8 cellular contexts compared by ENCODE assay signal in the genomic region with DNA sequence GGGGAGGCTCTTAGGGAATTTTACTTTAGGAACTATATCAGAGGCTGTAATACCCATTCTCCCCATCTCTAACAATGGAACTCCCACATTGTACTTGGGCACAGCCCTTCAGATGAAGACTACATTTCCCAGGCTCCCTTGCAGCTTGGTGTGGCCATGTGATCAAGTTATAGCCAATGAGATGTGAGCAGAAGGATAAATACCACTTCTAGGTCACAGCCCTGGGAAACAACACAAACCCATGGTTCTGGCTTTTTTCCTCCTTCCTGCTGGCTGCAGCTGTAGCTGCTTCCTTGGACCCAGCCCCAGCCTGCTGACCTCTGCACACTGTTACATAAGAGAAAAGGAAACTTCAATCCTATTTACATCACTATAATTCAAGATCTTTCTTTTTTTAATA.
DNase-seq lines count a peak whose midpoint lies in the region; ATAC-seq, FAIRE-seq and TF ChIP-seq lines count a peak whose summit lies in the region.

No MANE protein-coding gene starts in this region.

- no peak overlapping the region for H3K4me3 Mint-ChIP-seq in activated CD8-positive, alpha-beta memory T cell treated with anti-CD3 and anti-CD28 coated beads, Interleukin-2, amount 10 ng/mL, durations not matched to agents 7 days and 5 days
- H3K4me3 Mint-ChIP-seq in stimulated activated naive CD8-positive, alpha-beta T cell treated with anti-CD3 and anti-CD28 coated beads, Interleukin-15, amount 100 ng/mL, for 72 hours: no peak overlapping the region

- TF ChIP-seq CTCF in OCI-LY3 (IDR thresholded peaks at IDR 0.05; ENCODE audit: low read depth, low read length) (no peak), K562 (IDR thresholded peaks at IDR 0.05 in 2 of 3, conservative IDR thresholded peaks at IDR 0.05 in 1 of 3; ENCODE audit: insufficient read depth in 2 of 3, low read depth in 1 of 3, low read length in 3 of 3) (no peak)

- DNase-seq in activated CD8-positive, alpha-beta memory T cell treated with anti-CD3 and anti-CD28 coated beads, Interleukin-2, amount 10 ng/mL, durations not matched to agents 7 days and 5 days: peak; percentile 42
- DNase-seq in activated CD8-positive, alpha-beta memory T cell treated with anti-CD3 and anti-CD28 coated beads, Interleukin-2, amount 50 U/mL, for 4 hours: no peak
- DNase-seq in K562 (ENCODE audit: extremely low read depth in 1 of 4, low spot score in 3 of 4) (peak; percentile 79 to 85 (median 82)), iPS-NIHi7 (ENCODE audit: extremely low spot score) (peak; percentile 66)
- peak in 1 of 2 donors; percentile 43 for DNase-seq in stimulated activated naive CD8-positive, alpha-beta T cell treated with anti-CD3 and anti-CD28 coated beads, Interleukin-15, amount 100 ng/mL, for 72 hours

- H3K27me3 ChIP-seq in OCI-LY3 (ENCODE audit: low read depth, low read length) (no peaks in the 10 kb centered on the region), K562 (ENCODE audit: control insufficient read depth in 2 of 2, insufficient read depth in 2 of 2, low read length in 2 of 2) (no peaks in the 10 kb centered on the region)

- H3K4me1 Mint-ChIP-seq in activated CD8-positive, alpha-beta memory T cell treated with anti-CD3 and anti-CD28 coated beads, Interleukin-2, amount 10 ng/mL, durations not matched to agents 7 days and 5 days: no peaks in the 10 kb centered on the region
- H3K4me1 Mint-ChIP-seq in stimulated activated naive CD8-positive, alpha-beta T cell treated with anti-CD3 and anti-CD28 coated beads, Interleukin-15, amount 100 ng/mL, for 72 hours: peaks cover 25% of the 10 kb centered on the region

- peak; percentile 98 for FAIRE-seq in K562 (lab: Jason Lieb, UNC)

- peak; percentile 53 for ATAC-seq in activated CD8-positive, alpha-beta memory T cell treated with anti-CD3 and anti-CD28 coated beads, Interleukin-2, amount 10 ng/mL, durations not matched to agents 7 days and 5 days
- ATAC-seq in HG03442 (IDR thresholded peaks at IDR 0.05; ENCODE audit: unreplicated experiment): peak; percentile 61
- peak; percentile 97 for ATAC-seq in K562
- peak; percentile 88 for ATAC-seq in stimulated activated naive CD8-positive, alpha-beta T cell treated with anti-CD3 and anti-CD28 coated beads, Interleukin-15, amount 100 ng/mL, for 72 hours
- no peak for ATAC-seq in GM21737 (IDR thresholded peaks at IDR 0.05; ENCODE audit: unreplicated experiment)

- peak overlapping the region; percentile 36 for H3K4me2 ChIP-seq in OCI-LY3 (ENCODE audit: low read length)
- H3K4me2 ChIP-seq in K562 (ENCODE audit: insufficient read depth, low read length): 0 out of 2 replicates have a peak overlapping the region, but pooled peaks have one; percentile 2

- H3K9me3 ChIP-seq in OCI-LY3 (ENCODE audit: insufficient read depth, low read length) (no peaks in the 10 kb centered on the region), K562 (replicated peaks; ENCODE audit: control insufficient read depth, insufficient read depth, low read depth, low read length) (no peaks in the 10 kb centered on the region)

- H3K27ac ChIP-seq in OCI-LY3 (ENCODE audit: low read length) (no peak overlapping the region), K562 (ENCODE audit: extremely low read depth, low read depth, low read length) (no peak overlapping the region)

- no peak for TF ChIP-seq POLR2A in K562 (conservative IDR thresholded peaks at IDR 0.05)

- CTCF ChIA-PET in activated CD8-positive, alpha-beta memory T cell treated with anti-CD3 and anti-CD28 coated beads, Interleukin-2, amount 10 ng/mL, durations not matched to agents 7 days and 5 days (lab: Charles Lee): no interaction called here
- CTCF ChIA-PET in K562 (lab: Yijun Ruan, JAX; ENCODE audit: low intra/inter-chr PET ratio): no interaction called here

- no peaks in the 10 kb centered on the region for H3K9me1 ChIP-seq in K562 (ENCODE audit: control insufficient read depth, insufficient read depth, low read length)

- no peak overlapping the region for H3K27ac Mint-ChIP-seq in activated CD8-positive, alpha-beta memory T cell treated with anti-CD3 and anti-CD28 coated beads, Interleukin-2, amount 10 ng/mL, durations not matched to agents 7 days and 5 days
- peak overlapping the region in 1 of 2 donors; percentile 74 for H3K27ac Mint-ChIP-seq in stimulated activated naive CD8-positive, alpha-beta T cell treated with anti-CD3 and anti-CD28 coated beads, Interleukin-15, amount 100 ng/mL, for 72 hours

- H3K79me2 ChIP-seq in OCI-LY3 (ENCODE audit: low read length) (no peaks in the 10 kb centered on the region), K562 (ENCODE audit: control insufficient read depth, insufficient read depth, low read length) (no peaks in the 10 kb centered on the region)

- H2AFZ ChIP-seq in OCI-LY3 (ENCODE audit: low read depth, low read length): peak overlapping the region; percentile 59; the same call in 1 of the 2 replicates
- peak overlapping the region; percentile 69 for H2AFZ ChIP-seq in K562 (ENCODE audit: low read depth, low read length)

- no peaks in the 10 kb centered on the region for H3K9me3 Mint-ChIP-seq in activated CD8-positive, alpha-beta memory T cell treated with anti-CD3 and anti-CD28 coated beads, Interleukin-2, amount 10 ng/mL, durations not matched to agents 7 days and 5 days (ENCODE audit: low read depth)
- peaks cover 6 to 13% of the 10 kb centered on the region in 2 donors for H3K9me3 Mint-ChIP-seq in stimulated activated naive CD8-positive, alpha-beta T cell treated with anti-CD3 and anti-CD28 coated beads, Interleukin-15, amount 100 ng/mL, for 72 hours

- in situ Hi-C loops in K562 (cut with MboI): no loop called here

- H3K4me3 ChIP-seq in OCI-LY3 (ENCODE audit: low read length): no peak overlapping the region
- H3K4me3 ChIP-seq in K562: no peak overlapping the region

- no TSS peak for BruUV-seq in K562 (replicated peaks; lab: Mats Ljungman, UMichigan)

- intact Hi-C loops in K562 (cut with micrococcal nuclease): loop anchor here (5.0 to 10.0 kb wide), 2 partner anchors 68 to 595 kb away; no protein-coding TSS in a partner anchor

- H3K36me3 ChIP-seq in OCI-LY3 (replicated peaks; ENCODE audit: low read depth, low read length) (no peaks in the 10 kb centered on the region), K562 (ENCODE audit: control insufficient read depth, insufficient read depth, low read length) (no peaks in the 10 kb centered on the region)

- H4K20me1 ChIP-seq in OCI-LY3 (ENCODE audit: insufficient read depth, low read length) (no peaks in the 10 kb centered on the region), K562 (replicated peaks; ENCODE audit: control insufficient read depth, insufficient read depth, low read length) (no peaks in the 10 kb centered on the region)

- no peak for TF ChIP-seq EP300 in K562 (IDR thresholded peaks at IDR 0.05; ENCODE audit: low read length)

- peaks cover 3% of the 10 kb centered on the region for H3K27me3 Mint-ChIP-seq in activated CD8-positive, alpha-beta memory T cell treated with anti-CD3 and anti-CD28 coated beads, Interleukin-2, amount 10 ng/mL, durations not matched to agents 7 days and 5 days
- H3K27me3 Mint-ChIP-seq in stimulated activated naive CD8-positive, alpha-beta T cell treated with anti-CD3 and anti-CD28 coated beads, Interleukin-15, amount 100 ng/mL, for 72 hours: peaks cover 12% of the 10 kb centered on the region

- H3K4me1 ChIP-seq in OCI-LY3 (ENCODE audit: low read length): no peaks in the 10 kb centered on the region
- peaks cover 6 to 27% of the 10 kb centered on the region in 2 experiments for H3K4me1 ChIP-seq in K562 (replicated peaks in 1 of 2; ENCODE audit: control insufficient read depth in 2 of 2, insufficient read depth in 2 of 2, low read length in 2 of 2)

- TF ChIP-seq RAD21 in K562 (CRISPR knock-in tag; conservative IDR thresholded peaks at IDR 0.05 in 1 of 2, IDR thresholded peaks at IDR 0.05 in 1 of 2): no peak

- H3K36me3 Mint-ChIP-seq in activated CD8-positive, alpha-beta memory T cell treated with anti-CD3 and anti-CD28 coated beads, Interleukin-2, amount 10 ng/mL, durations not matched to agents 7 days and 5 days: no peaks in the 10 kb centered on the region

- POLR2A ChIA-PET in K562 (lab: Yijun Ruan, JAX): interaction anchor here (0.6 to 0.7 kb wide), 2 partner anchors 249 to 548 kb away, joined by 3 read pairs; no protein-coding TSS in a partner anchor

- H3K9ac ChIP-seq in OCI-LY3 (ENCODE audit: low read length) (no peak overlapping the region), K562 (ENCODE audit: insufficient read depth in 1 of 2, low read depth in 2 of 2, low read length in 2 of 2) (no peak overlapping the region)

TF ChIP-seq in K562, 482 proteins besides CTCF, POLR2A, EP300 and RAD21 (continues in another document):
- TF ChIP-seq MLX (CRISPR knock-in tag; conservative IDR thresholded peaks at IDR 0.05) (no peak), NUFIP1 (IDR thresholded peaks at IDR 0.05; ENCODE audit: partially characterized antibody) (peak; percentile 45)
